ENCODE assay signal across 2 cellular contexts in the genomic region with DNA sequence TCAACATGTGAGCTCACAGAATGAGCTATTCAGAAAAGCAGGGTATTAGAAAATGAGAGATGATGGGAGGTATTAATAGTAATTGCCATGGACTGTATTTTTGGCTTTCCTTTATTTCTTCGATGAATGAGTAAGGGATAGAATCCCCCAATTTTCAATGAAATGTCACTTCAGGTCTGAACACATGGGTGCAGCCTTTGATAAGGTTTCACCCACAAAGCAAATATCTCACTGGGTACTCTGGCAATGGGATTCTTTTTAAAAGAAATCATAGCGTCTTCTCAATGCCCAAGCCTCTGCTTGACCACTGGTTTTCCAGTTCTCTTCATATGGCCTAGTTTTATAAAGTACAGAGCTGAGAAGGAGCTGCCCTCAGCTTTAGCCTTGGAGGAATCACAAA.
TF ChIP-seq lines count a peak whose summit lies in the region.

No MANE protein-coding gene starts in this region.

TF ChIP-seq in SK-N-SH, 30 proteins besides CTCF, POLR2A, EP300 and RAD21 (continued from another document):
- TF ChIP-seq, protein P1, sequence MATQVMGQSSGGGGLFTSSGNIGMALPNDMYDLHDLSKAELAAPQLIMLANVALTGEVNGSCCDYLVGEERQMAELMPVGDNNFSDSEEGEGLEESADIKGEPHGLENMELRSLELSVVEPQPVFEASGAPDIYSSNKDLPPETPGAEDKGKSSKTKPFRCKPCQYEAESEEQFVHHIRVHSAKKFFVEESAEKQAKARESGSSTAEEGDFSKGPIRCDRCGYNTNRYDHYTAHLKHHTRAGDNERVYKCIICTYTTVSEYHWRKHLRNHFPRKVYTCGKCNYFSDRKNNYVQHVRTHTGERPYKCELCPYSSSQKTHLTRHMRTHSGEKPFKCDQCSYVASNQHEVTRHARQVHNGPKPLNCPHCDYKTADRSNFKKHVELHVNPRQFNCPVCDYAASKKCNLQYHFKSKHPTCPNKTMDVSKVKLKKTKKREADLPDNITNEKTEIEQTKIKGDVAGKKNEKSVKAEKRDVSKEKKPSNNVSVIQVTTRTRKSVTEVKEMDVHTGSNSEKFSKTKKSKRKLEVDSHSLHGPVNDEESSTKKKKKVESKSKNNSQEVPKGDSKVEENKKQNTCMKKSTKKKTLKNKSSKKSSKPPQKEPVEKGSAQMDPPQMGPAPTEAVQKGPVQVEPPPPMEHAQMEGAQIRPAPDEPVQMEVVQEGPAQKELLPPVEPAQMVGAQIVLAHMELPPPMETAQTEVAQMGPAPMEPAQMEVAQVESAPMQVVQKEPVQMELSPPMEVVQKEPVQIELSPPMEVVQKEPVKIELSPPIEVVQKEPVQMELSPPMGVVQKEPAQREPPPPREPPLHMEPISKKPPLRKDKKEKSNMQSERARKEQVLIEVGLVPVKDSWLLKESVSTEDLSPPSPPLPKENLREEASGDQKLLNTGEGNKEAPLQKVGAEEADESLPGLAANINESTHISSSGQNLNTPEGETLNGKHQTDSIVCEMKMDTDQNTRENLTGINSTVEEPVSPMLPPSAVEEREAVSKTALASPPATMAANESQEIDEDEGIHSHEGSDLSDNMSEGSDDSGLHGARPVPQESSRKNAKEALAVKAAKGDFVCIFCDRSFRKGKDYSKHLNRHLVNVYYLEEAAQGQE (IDR thresholded peaks at IDR 0.05; ENCODE audit: low read depth, low read length): no peak
- TF ChIP-seq GATA2 (CRISPR knock-in tag; IDR thresholded peaks at IDR 0.05): no peak
- no peak for TF ChIP-seq EZH2phosphoT487 (IDR thresholded peaks at IDR 0.05; ENCODE audit: borderline replicate concordance, low read depth)
- TF ChIP-seq MXI1 (IDR thresholded peaks at IDR 0.05; ENCODE audit: low read depth, low read length): no peak
- TF ChIP-seq JUND (IDR thresholded peaks at IDR 0.05): no peak

TF ChIP-seq in SK-N-SH treated with all-trans-retinoic acid at 6 μM for 48 hours, 23 proteins besides CTCF, POLR2A, EP300 and RAD21 (continued from another document):
- TF ChIP-seq, protein P2, sequence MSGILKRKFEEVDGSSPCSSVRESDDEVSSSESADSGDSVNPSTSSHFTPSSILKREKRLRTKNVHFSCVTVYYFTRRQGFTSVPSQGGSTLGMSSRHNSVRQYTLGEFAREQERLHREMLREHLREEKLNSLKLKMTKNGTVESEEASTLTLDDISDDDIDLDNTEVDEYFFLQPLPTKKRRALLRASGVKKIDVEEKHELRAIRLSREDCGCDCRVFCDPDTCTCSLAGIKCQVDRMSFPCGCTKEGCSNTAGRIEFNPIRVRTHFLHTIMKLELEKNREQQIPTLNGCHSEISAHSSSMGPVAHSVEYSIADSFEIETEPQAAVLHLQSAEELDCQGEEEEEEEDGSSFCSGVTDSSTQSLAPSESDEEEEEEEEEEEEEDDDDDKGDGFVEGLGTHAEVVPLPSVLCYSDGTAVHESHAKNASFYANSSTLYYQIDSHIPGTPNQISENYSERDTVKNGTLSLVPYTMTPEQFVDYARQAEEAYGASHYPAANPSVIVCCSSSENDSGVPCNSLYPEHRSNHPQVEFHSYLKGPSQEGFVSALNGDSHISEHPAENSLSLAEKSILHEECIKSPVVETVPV (CRISPR knock-in tag; IDR thresholded peaks at IDR 0.05): no peak
- TF ChIP-seq, protein P3, sequence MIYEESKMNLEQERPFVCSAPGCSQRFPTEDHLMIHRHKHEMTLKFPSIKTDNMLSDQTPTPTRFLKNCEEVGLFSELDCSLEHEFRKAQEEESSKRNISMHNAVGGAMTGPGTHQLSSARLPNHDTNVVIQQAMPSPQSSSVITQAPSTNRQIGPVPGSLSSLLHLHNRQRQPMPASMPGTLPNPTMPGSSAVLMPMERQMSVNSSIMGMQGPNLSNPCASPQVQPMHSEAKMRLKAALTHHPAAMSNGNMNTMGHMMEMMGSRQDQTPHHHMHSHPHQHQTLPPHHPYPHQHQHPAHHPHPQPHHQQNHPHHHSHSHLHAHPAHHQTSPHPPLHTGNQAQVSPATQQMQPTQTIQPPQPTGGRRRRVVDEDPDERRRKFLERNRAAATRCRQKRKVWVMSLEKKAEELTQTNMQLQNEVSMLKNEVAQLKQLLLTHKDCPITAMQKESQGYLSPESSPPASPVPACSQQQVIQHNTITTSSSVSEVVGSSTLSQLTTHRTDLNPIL (CRISPR knock-in tag; IDR thresholded peaks at IDR 0.05; ENCODE audit: low read depth): no peak
- TF ChIP-seq BACH2 (CRISPR knock-in tag; IDR thresholded peaks at IDR 0.05; ENCODE audit: borderline replicate concordance): no peak
